ENCODE assay signal across 8 cellular contexts in the genomic region with DNA sequence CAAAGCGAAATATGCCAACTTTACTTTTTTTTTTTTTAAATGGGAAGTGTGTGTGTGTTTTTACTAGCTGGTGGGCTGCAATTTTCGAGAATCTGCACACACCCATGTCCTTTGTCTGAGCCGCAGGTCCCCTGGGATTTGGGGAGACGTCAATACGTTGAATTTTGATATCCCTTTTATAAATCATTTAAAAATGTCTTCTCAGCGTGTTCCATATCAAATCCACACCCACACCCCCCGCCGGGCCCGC. TPM values are rescaled to one million over a fixed set of nuclear protein-coding genes. Genes with fewer than 3 reads are reported as not detected.
DNase-seq lines count a peak whose midpoint lies in the region; ATAC-seq and TF ChIP-seq lines count a peak whose summit lies in the region.

No MANE protein-coding gene starts in this region.

- WGBS in prostate gland: 0% methylated on average over 9 of the region's 9 CpGs

- H3K4me3 ChIP-seq in fibroblast of lung (replicated peaks in 1 of 4; ENCODE audit: control extremely low read depth in 1 of 4, insufficient read depth in 1 of 4, low read depth in 3 of 4, low read length in 4 of 4) (peak overlapping the region; percentile 75 to 96 (median 87)), prostate gland (peak overlapping the region; percentile 59 to 61)

- peak overlapping the region; percentile 97 for H3K9ac ChIP-seq in fibroblast of lung (ENCODE audit: insufficient read depth, low read length)

- no peak for ATAC-seq in SK-N-SH treated with all-trans-retinoic acid at 6 μM for 48 hours
- ATAC-seq in HG02642 (IDR thresholded peaks at IDR 0.05; ENCODE audit: poor library complexity, unreplicated experiment): no peak

- H4K20me1 ChIP-seq in fibroblast of lung (ENCODE audit: control insufficient read depth, extremely low read depth, insufficient read depth, low read length): no peaks in the 10 kb centered on the region

- H3K27ac ChIP-seq in fibroblast of lung (ENCODE audit: insufficient read depth, low read length) (peak overlapping the region; percentile 97), prostate gland (peak overlapping the region; percentile 98 to 99)

- H3K4me1 ChIP-seq in fibroblast of lung (ENCODE audit: control insufficient read depth, extremely low read depth, insufficient read depth, low read length) (peaks cover 4% of the 10 kb centered on the region), prostate gland (replicated peaks) (peaks cover 4% of the 10 kb centered on the region)

- H3K9me3 ChIP-seq in fibroblast of lung (ENCODE audit: control insufficient read depth, insufficient read depth, low read depth, low read length) (no peaks in the 10 kb centered on the region), prostate gland (no peaks in the 10 kb centered on the region)

- peak overlapping the region; percentile 94 for H3K4me2 ChIP-seq in fibroblast of lung (ENCODE audit: extremely low read depth, insufficient read depth, low read length)

- peak; percentile 43 for DNase-seq in NCI-H1105 (lab: John Stamatoyannopoulos, UW)
- DNase-seq in NCI-H1105 treated with DMSO at 0.1 percent for 48 hours (lab: John Stamatoyannopoulos, UW): no peak
- DNase-seq in fibroblast of lung (ENCODE audit: low read depth in 2 of 2): no peak
- DNase-seq in prostate gland (ENCODE audit: low spot score): no peak
- no peak for DNase-seq in activated CD4-positive, CD25-positive, alpha-beta regulatory T cell treated with anti-CD3 and anti-CD28 coated beads, Interleukin-2, amount 50 U/mL, for 72 hours
- DNase-seq in erythroblast (lab: John Stamatoyannopoulos, UW): no peak

- intact Hi-C loops in prostate gland (cut with DNase I): no loop called here

- peaks cover 6% of the 10 kb centered on the region for H3K79me2 ChIP-seq in fibroblast of lung (ENCODE audit: control insufficient read depth, insufficient read depth, low read length)

- H3K27me3 ChIP-seq in fibroblast of lung (ENCODE audit: control insufficient read depth, insufficient read depth, low read length) (no peaks in the 10 kb centered on the region), prostate gland (replicated peaks; ENCODE audit: insufficient read depth) (no peaks in the 10 kb centered on the region)

- peak overlapping the region; percentile 86 for H2AFZ ChIP-seq in fibroblast of lung (ENCODE audit: low read length)

- TF ChIP-seq POLR2A in prostate gland (IDR thresholded peaks at IDR 0.05) (no peak), erythroblast (IDR thresholded peaks at IDR 0.05; ENCODE audit: low read length) (no peak)

- no peaks in the 10 kb centered on the region for H3K36me3 ChIP-seq in fibroblast of lung (ENCODE audit: control insufficient read depth, insufficient read depth, low read length)
- H3K36me3 ChIP-seq in prostate gland: no peaks in the 10 kb centered on the region

- no peak for TF ChIP-seq CTCF in fibroblast of lung (conservative IDR thresholded peaks at IDR 0.05 in 1 of 2, IDR thresholded peaks at IDR 0.05 in 1 of 2; ENCODE audit: low read depth in 1 of 2, low read length in 2 of 2)
- no peak for TF ChIP-seq CTCF in prostate gland (IDR thresholded peaks at IDR 0.05)

TF ChIP-seq in SK-N-SH treated with all-trans-retinoic acid at 6 μM for 48 hours, 23 proteins besides CTCF, POLR2A, EP300 and RAD21:
- TF ChIP-seq ARNTL (CRISPR knock-in tag; IDR thresholded peaks at IDR 0.05; ENCODE audit: borderline replicate concordance, low read depth): no peak
- TF ChIP-seq SNAI2 (CRISPR knock-in tag; IDR thresholded peaks at IDR 0.05): 0 out of 2 replicates have a peak, but pooled peaks have one; percentile 68
- no peak for TF ChIP-seq ZC3H10 (CRISPR knock-in tag; IDR thresholded peaks at IDR 0.05)
- TF ChIP-seq, protein P1, sequence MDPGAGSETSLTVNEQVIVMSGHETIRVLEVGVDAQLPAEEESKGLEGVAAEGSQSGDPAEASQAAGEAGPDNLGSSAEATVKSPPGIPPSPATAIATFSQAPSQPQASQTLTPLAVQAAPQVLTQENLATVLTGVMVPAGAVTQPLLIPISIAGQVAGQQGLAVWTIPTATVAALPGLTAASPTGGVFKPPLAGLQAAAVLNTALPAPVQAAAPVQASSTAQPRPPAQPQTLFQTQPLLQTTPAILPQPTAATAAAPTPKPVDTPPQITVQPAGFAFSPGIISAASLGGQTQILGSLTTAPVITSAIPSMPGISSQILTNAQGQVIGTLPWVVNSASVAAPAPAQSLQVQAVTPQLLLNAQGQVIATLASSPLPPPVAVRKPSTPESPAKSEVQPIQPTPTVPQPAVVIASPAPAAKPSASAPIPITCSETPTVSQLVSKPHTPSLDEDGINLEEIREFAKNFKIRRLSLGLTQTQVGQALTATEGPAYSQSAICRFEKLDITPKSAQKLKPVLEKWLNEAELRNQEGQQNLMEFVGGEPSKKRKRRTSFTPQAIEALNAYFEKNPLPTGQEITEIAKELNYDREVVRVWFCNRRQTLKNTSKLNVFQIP (CRISPR knock-in tag; IDR thresholded peaks at IDR 0.05; ENCODE audit: borderline replicate concordance, low read depth): no peak
- no peak for TF ChIP-seq ZFP30 (CRISPR knock-in tag; IDR thresholded peaks at IDR 0.05)
- TF ChIP-seq TOX (CRISPR knock-in tag; IDR thresholded peaks at IDR 0.05; ENCODE audit: borderline replicate concordance): 0 out of 2 replicates have a peak, but pooled peaks have one; percentile 20

RNA-seq across cellular contexts. Expression of a gene that starts 0.4 kb away (rescaled TPM):
- 11.0 and 23.0 TPM in 2 replicates for total RNA-seq in fibroblast of lung
- 10.1 and 14.0 TPM in 2 replicates for polyA plus RNA-seq in fibroblast of lung
- polyA plus RNA-seq in fibroblast of lung (2012): 18.9 and 24.5 TPM in 2 replicates
- 0.59 and 1.6 TPM in 2 replicates for polyA minus RNA-seq in fibroblast of lung (ENCODE audit: low replicate concordance)
- total RNA-seq in prostate gland: 10 to 100 TPM; 17.8 to 29.6 TPM

RNA-seq across cellular contexts. Expression of a gene that starts 19.0 kb away (rescaled TPM):
- total RNA-seq in fibroblast of lung (33.4 and 38.5 TPM in 2 replicates), prostate gland (10 to 100 TPM; 71.2 to 81.7 TPM)
- polyA plus RNA-seq in fibroblast of lung: 45.0 and 48.7 TPM in 2 replicates
- 33.7 and 35.3 TPM in 2 replicates for polyA plus RNA-seq in fibroblast of lung (2012)
- 8.4 and 12.2 TPM in 2 replicates for polyA minus RNA-seq in fibroblast of lung (ENCODE audit: low replicate concordance)
